Comparison of ENCODE assay signal across 9 cellular contexts in genomic region chr22:23674886-23675501, GRCh38. TPM values are rescaled to one million over a fixed set of nuclear protein-coding genes. Genes with fewer than 3 reads are reported as not detected.
A peak's percentile ranks its signal among the peaks of the same experiment; 100 is the strongest.
DNase-seq lines count a peak whose midpoint lies in the region; ATAC-seq, FAIRE-seq and TF ChIP-seq lines count a peak whose summit lies in the region.
"Not testable (repeated sequence)": the region's sequence is repeated elsewhere in the genome, so short reads cannot be mapped to it uniquely, and the experiment has no call there.
"Had no signal": no experiment of that assay in that cellular context is flagged by ENCODE, and none has a peak within 500 bp of the region (broad histone marks: within the 10 kb centered on the region; RNA-seq: fewer than 3 reads in every experiment).

No MANE protein-coding gene starts in this region.

- H3K9me3 ChIP-seq in BLaER1; RWPE2 (ENCODE audit: severe bottlenecking); kidney (ENCODE audit: control insufficient read depth in 1 of 2, low read length in 2 of 2); neuronal stem cell (replicated peaks in 1 of 2; ENCODE audit: control insufficient read depth in 2 of 2, insufficient read depth in 1 of 2, low read depth in 1 of 2, low read length in 2 of 2); aorta (ENCODE audit: control insufficient read depth, low read length): not testable (repeated sequence)

- not testable (repeated sequence) for ATAC-seq in RWPE2 (ENCODE audit: low read depth); aorta (ENCODE audit: low FRiP score)

- no CpG with 5 or more reads among the region's 6 CpGs for WGBS in neuronal stem cell (ENCODE audit: extremely low coverage in 2 of 2, insufficient read length in 2 of 2, insufficient replicate concordance in 1 of 2), 2 donors
- WGBS in aorta, 2 donors: 89 to 92% methylated on average over 5 to 6 of the region's 6 CpGs

- H2AFZ ChIP-seq in neuronal stem cell (ENCODE audit: low read length): not testable (repeated sequence)

- H3K9ac ChIP-seq in BLaER1; kidney (ENCODE audit: low read length in 2 of 2); neuronal stem cell (ENCODE audit: low read depth, low read length, poor library complexity): not testable (repeated sequence)

- DNase-seq in RWPE2 (ENCODE audit: low spot score) (peak; percentile 19), glutamatergic neuron (peak; percentile 6), kidney (peak; percentile 48), aorta (peak; percentile 12 to 22)
- not testable (repeated sequence) for DNase-seq in activated CD4-positive, alpha-beta memory T cell treated with anti-CD3 and anti-CD28 coated beads, Interleukin-2, amount 10 ng/mL, durations not matched to agents 7 days and 5 days; neuronal stem cell (ENCODE audit: low spot score)
- peak; percentile 14 for DNase-seq in activated naive CD4-positive, alpha-beta T cell treated with anti-CD3 and anti-CD28 coated beads, Interleukin-2, amount 10 ng/mL, durations not matched to agents 7 days and 5 days

- H3K4me3 ChIP-seq in BLaER1; RWPE2 (ENCODE audit: severe bottlenecking); kidney (ENCODE audit: low read length in 2 of 2); neuronal stem cell (ENCODE audit: low read length in 2 of 2); aorta (ENCODE audit: low read length in 2 of 2): not testable (repeated sequence)

- not testable (repeated sequence) for H3K4me3 Mint-ChIP-seq in activated CD4-positive, alpha-beta memory T cell treated with anti-CD3 and anti-CD28 coated beads, Interleukin-2, amount 10 ng/mL, durations not matched to agents 7 days and 5 days; activated naive CD4-positive, alpha-beta T cell treated with anti-CD3 and anti-CD28 coated beads, Interleukin-2, amount 10 ng/mL, durations not matched to agents 7 days and 5 days; glutamatergic neuron (ENCODE audit: unreplicated experiment)

- H2BK15ac ChIP-seq in neuronal stem cell (ENCODE audit: low read length): not testable (repeated sequence)

- not testable (repeated sequence) for H3K79me1 ChIP-seq in neuronal stem cell (ENCODE audit: low read depth, low read length)

- H3K4me2 ChIP-seq in BLaER1; neuronal stem cell (ENCODE audit: insufficient read depth, low read length, poor library complexity, severe bottlenecking): not testable (repeated sequence)

- H3K4ac ChIP-seq in neuronal stem cell (ENCODE audit: low read length): not testable (repeated sequence)

- peaks cover 59% of the 10 kb centered on the region for H3K36me3 ChIP-seq in BLaER1
- H3K36me3 ChIP-seq in RWPE2 (ENCODE audit: low read depth); kidney (ENCODE audit: control insufficient read depth in 1 of 2, insufficient read depth in 2 of 2, low read length in 2 of 2); neuronal stem cell (replicated peaks in 1 of 2; ENCODE audit: control insufficient read depth in 2 of 2, insufficient read depth in 2 of 2, low read length in 2 of 2); aorta (ENCODE audit: control insufficient read depth in 1 of 2, insufficient read depth in 2 of 2, low read length in 1 of 2): not testable (repeated sequence)

- peak overlapping the region; percentile 66 for H3K27ac Mint-ChIP-seq in activated CD4-positive, alpha-beta memory T cell treated with anti-CD3 and anti-CD28 coated beads, Interleukin-2, amount 10 ng/mL, durations not matched to agents 7 days and 5 days
- peak overlapping the region; percentile 56 for H3K27ac Mint-ChIP-seq in activated naive CD4-positive, alpha-beta T cell treated with anti-CD3 and anti-CD28 coated beads, Interleukin-2, amount 10 ng/mL, durations not matched to agents 7 days and 5 days
- H3K27ac Mint-ChIP-seq in glutamatergic neuron (ENCODE audit: unreplicated experiment): not testable (repeated sequence)

- peaks cover 35% of the 10 kb centered on the region for H3K4me1 Mint-ChIP-seq in activated CD4-positive, alpha-beta memory T cell treated with anti-CD3 and anti-CD28 coated beads, Interleukin-2, amount 10 ng/mL, durations not matched to agents 7 days and 5 days
- H3K4me1 Mint-ChIP-seq in activated naive CD4-positive, alpha-beta T cell treated with anti-CD3 and anti-CD28 coated beads, Interleukin-2, amount 10 ng/mL, durations not matched to agents 7 days and 5 days: peaks cover 20% of the 10 kb centered on the region
- not testable (repeated sequence) for H3K4me1 Mint-ChIP-seq in glutamatergic neuron (ENCODE audit: low read depth, unreplicated experiment)

- H2AK5ac ChIP-seq in neuronal stem cell (ENCODE audit: low read depth, low read length): not testable (repeated sequence)

- H4K8ac ChIP-seq in neuronal stem cell (ENCODE audit: low read depth, low read length): not testable (repeated sequence)

- H3K27ac ChIP-seq in BLaER1 (0 out of 2 replicates have a peak overlapping the region, but pooled peaks have one; percentile 53), kidney (ENCODE audit: low read depth in 2 of 2, low read length in 2 of 2) (peak overlapping the region; percentile 54 to 63)
- H3K27ac ChIP-seq in RWPE2 (ENCODE audit: poor library complexity, severe bottlenecking); neuronal stem cell (replicated peaks; ENCODE audit: low read length); aorta (ENCODE audit: low read depth in 1 of 2, low read length in 2 of 2): not testable (repeated sequence)

- H3K4me1 ChIP-seq in BLaER1 (peaks cover 27% of the 10 kb centered on the region), kidney (ENCODE audit: control insufficient read depth in 1 of 2, insufficient read depth in 1 of 2, low read depth in 1 of 2, low read length in 2 of 2) (peaks cover 8 to 21% of the 10 kb centered on the region in 2 donors), neuronal stem cell (ENCODE audit: control insufficient read depth in 2 of 2, insufficient read depth in 1 of 2, low read depth in 1 of 2, low read length in 2 of 2) (peaks cover 0 to 12% of the 10 kb centered on the region in 2 donors)
- H3K4me1 ChIP-seq in RWPE2 (ENCODE audit: insufficient read depth, poor library complexity, severe bottlenecking); aorta (ENCODE audit: control insufficient read depth in 1 of 2, insufficient read depth in 2 of 2, low read length in 2 of 2): not testable (repeated sequence)

- not testable (repeated sequence) for H3K9me3 Mint-ChIP-seq in activated CD4-positive, alpha-beta memory T cell treated with anti-CD3 and anti-CD28 coated beads, Interleukin-2, amount 10 ng/mL, durations not matched to agents 7 days and 5 days; activated naive CD4-positive, alpha-beta T cell treated with anti-CD3 and anti-CD28 coated beads, Interleukin-2, amount 10 ng/mL, durations not matched to agents 7 days and 5 days; glutamatergic neuron (ENCODE audit: unreplicated experiment)

- H3K14ac ChIP-seq in neuronal stem cell (ENCODE audit: low read length): not testable (repeated sequence)

- not testable (repeated sequence) for H2BK120ac ChIP-seq in neuronal stem cell (ENCODE audit: low read depth, low read length)

- not testable (repeated sequence) for H3K27me3 Mint-ChIP-seq in activated CD4-positive, alpha-beta memory T cell treated with anti-CD3 and anti-CD28 coated beads, Interleukin-2, amount 10 ng/mL, durations not matched to agents 7 days and 5 days; activated naive CD4-positive, alpha-beta T cell treated with anti-CD3 and anti-CD28 coated beads, Interleukin-2, amount 10 ng/mL, durations not matched to agents 7 days and 5 days
- peaks cover 12% of the 10 kb centered on the region for H3K27me3 Mint-ChIP-seq in glutamatergic neuron (ENCODE audit: unreplicated experiment)

- not testable (repeated sequence) for H4K20me1 ChIP-seq in BLaER1

- not testable (repeated sequence) for H4K91ac ChIP-seq in neuronal stem cell (ENCODE audit: low read depth, low read length, poor library complexity)

- H2BK5ac ChIP-seq in neuronal stem cell (ENCODE audit: low read length): not testable (repeated sequence)

- TF ChIP-seq CTCF in RWPE2 (IDR thresholded peaks at IDR 0.05; ENCODE audit: poor library complexity, severe bottlenecking); glutamatergic neuron (IDR thresholded peaks at IDR 0.05; ENCODE audit: partially characterized antibody, unreplicated experiment); kidney (IDR thresholded peaks at IDR 0.05; ENCODE audit: borderline replicate concordance, extremely low read depth, insufficient read depth): not testable (repeated sequence)

- intact Hi-C loops in kidney (cut with DNase I); aorta (cut with DNase I): not testable (repeated sequence)

- H2BK12ac ChIP-seq in neuronal stem cell (ENCODE audit: low read length): not testable (repeated sequence)

- POLR2A ChIA-PET in activated CD4-positive, alpha-beta memory T cell treated with anti-CD3 and anti-CD28 coated beads, Interleukin-2, amount 10 ng/mL, durations not matched to agents 7 days and 5 days (lab: Charles Lee): not testable (repeated sequence)

- CTCF ChIA-PET in activated CD4-positive, alpha-beta memory T cell treated with anti-CD3 and anti-CD28 coated beads, Interleukin-2, amount 10 ng/mL, durations not matched to agents 7 days and 5 days (lab: Charles Lee): not testable (repeated sequence)
- CTCF ChIA-PET in activated naive CD4-positive, alpha-beta T cell treated with anti-CD3 and anti-CD28 coated beads, Interleukin-2, amount 10 ng/mL, durations not matched to agents 7 days and 5 days (lab: Charles Lee): interaction anchor here (0.7 kb wide), 1 partner anchor 83 kb away, joined by 3 read pairs; no protein-coding TSS in a partner anchor

- not testable (repeated sequence) for H3K36me3 Mint-ChIP-seq in activated CD4-positive, alpha-beta memory T cell treated with anti-CD3 and anti-CD28 coated beads, Interleukin-2, amount 10 ng/mL, durations not matched to agents 7 days and 5 days (ENCODE audit: low read depth); activated naive CD4-positive, alpha-beta T cell treated with anti-CD3 and anti-CD28 coated beads, Interleukin-2, amount 10 ng/mL, durations not matched to agents 7 days and 5 days; glutamatergic neuron (ENCODE audit: unreplicated experiment)

- not testable (repeated sequence) for H3K23ac ChIP-seq in neuronal stem cell (ENCODE audit: low read depth, low read length, poor library complexity)

- H3K27me3 ChIP-seq in BLaER1; RWPE2 (ENCODE audit: insufficient read depth, poor library complexity, severe bottlenecking); neuronal stem cell (ENCODE audit: control insufficient read depth in 3 of 3, insufficient read depth in 3 of 3, low read depth in 1 of 3, low read length in 3 of 3); aorta (ENCODE audit: control insufficient read depth in 1 of 2, insufficient read depth in 2 of 2, low read length in 1 of 2): not testable (repeated sequence)

- not testable (repeated sequence) for FAIRE-seq in kidney (lab: Jason Lieb, UNC)

- H3K18ac ChIP-seq in neuronal stem cell (ENCODE audit: low read length): peak overlapping the region; percentile 48

RNA-seq across cellular contexts. Expression of gene RGL4, which starts 15.8 kb away (rescaled TPM):
- 10 to 100 TPM; 26.9 to 28.8 TPM for total RNA-seq in activated CD4-positive, alpha-beta memory T cell treated with anti-CD3 and anti-CD28 coated beads, Interleukin-2, amount 10 ng/mL, durations not matched to agents 7 days and 5 days
- total RNA-seq in glutamatergic neuron (ENCODE audit: unreplicated experiment) (not detected), kidney (0.60 TPM), aorta (1 to 10 TPM; 1.2 to 1.4 TPM)
- polyA plus RNA-seq in kidney (ENCODE audit: insufficient read depth, low read depth, low replicate concordance) (0.80 TPM), aorta (under 1 TPM; 0.59 to 0.63 TPM)
- polyA plus RNA-seq in neuronal stem cell (2013, experiment 1 of 2): not detected
- polyA plus RNA-seq in neuronal stem cell (2013, experiment 2 of 2): not detected

RNA-seq across cellular contexts. Expression of gene DRICH1, which starts 42.9 kb away (rescaled TPM):
- under 1 TPM; 0.38 to 0.48 TPM for total RNA-seq in activated CD4-positive, alpha-beta memory T cell treated with anti-CD3 and anti-CD28 coated beads, Interleukin-2, amount 10 ng/mL, durations not matched to agents 7 days and 5 days
- total RNA-seq in glutamatergic neuron (ENCODE audit: unreplicated experiment) (not detected), kidney (1.1 TPM), aorta (1 to 10 TPM in 1 of 2 donors, not detected in 1; 1.4 TPM)
- polyA plus RNA-seq in kidney (ENCODE audit: insufficient read depth, low read depth, low replicate concordance) (1.3 TPM), aorta (under 1 TPM in 1 of 2 donors, not detected in 1; 0.38 TPM)
- 0.26 TPM for polyA plus RNA-seq in neuronal stem cell (2013, experiment 1 of 2)
- 0.26 TPM for polyA plus RNA-seq in neuronal stem cell (2013, experiment 2 of 2)
- polyA plus RNA-seq: IgD-negative memory B cell had no signal

Comparison
In these comparisons a context has a peak if more than half of its experiments do, and no peak if none do; other contexts are left out.
1. RNA of gene RGL4, which starts 15.8 kb away (total RNA-seq): 26.9 to 28.8 TPM in activated CD4-positive, alpha-beta memory T cell treated with anti-CD3 and anti-CD28 coated beads, Interleukin-2, amount 10 ng/mL, durations not matched to agents 7 days and 5 days; 1.2 to 1.4 TPM in aorta, 0.60 TPM in kidney (single experiment) and not detected in glutamatergic neuron (single experiment); every median in the first group is over 10 times any median in the second.